In genomic region chr22:17838180-17838865, GRCh38 we compare ENCODE assay signal across 15 cellular contexts.
DNase-seq lines count a peak whose midpoint lies in the region; ATAC-seq and TF ChIP-seq lines count a peak whose summit lies in the region.
"Had no signal": no experiment of that assay in that cellular context is flagged by ENCODE, and none has a peak within 500 bp of the region (broad histone marks: within the 10 kb centered on the region; RNA-seq: fewer than 3 reads in every experiment).

No MANE protein-coding gene starts in this region.

- peaks cover 26% of the 10 kb centered on the region for H3K36me3 ChIP-seq in IMR-90 (ENCODE audit: control insufficient read depth, insufficient read depth, low read length)
- H3K36me3 ChIP-seq in right lobe of liver = no peaks in the 10 kb centered on the region
- H3K36me3 ChIP-seq in thyroid gland = peaks cover 0 to 5% of the 10 kb centered on the region in 2 donors

- no peaks in the 10 kb centered on the region for H4K20me1 ChIP-seq in IMR-90 (ENCODE audit: insufficient read depth, low read length)

- H3K56ac ChIP-seq in IMR-90 (ENCODE audit: extremely low read depth, insufficient read depth, low read length) = no peak overlapping the region

- POLR2A ChIA-PET in IMR-90 (lab: Charles Lee; ENCODE audit: unreplicated experiment) = interaction anchor here (0.6 kb wide), 1 partner anchor 32 kb away, joined by 5 read pairs; no protein-coding TSS in a partner anchor
- POLR2A ChIA-PET in activated CD4-positive, alpha-beta memory T cell treated with anti-CD3 and anti-CD28 coated beads, Interleukin-2, amount 10 ng/mL, durations not matched to agents 7 days and 5 days (lab: Charles Lee) = no interaction called here

- no peak overlapping the region for H3K27ac Mint-ChIP-seq in activated CD4-positive, alpha-beta memory T cell treated with anti-CD3 and anti-CD28 coated beads, Interleukin-2, amount 10 ng/mL, durations not matched to agents 7 days and 5 days
- H3K27ac Mint-ChIP-seq: GM23338 had no signal

- no peak overlapping the region for H3K23ac ChIP-seq in IMR-90 (ENCODE audit: low read depth, low read length)

- in situ Hi-C loops in IMR-90 (cut with MboI; ENCODE audit: low sequenced_read_pairs) = no loop called here

- H3K14ac ChIP-seq in IMR-90 (replicated peaks; ENCODE audit: low read depth, low read length) = no peak overlapping the region

- H3K9me1 ChIP-seq in IMR-90 (ENCODE audit: insufficient read depth, low read length) = no peaks in the 10 kb centered on the region

- ATAC-seq in IMR-90 (ENCODE audit: low read depth) (no peak), right lobe of liver (peak; percentile 27 to 59 (median 33))
- ATAC-seq: HCT116, K562 had no signal

- no peak overlapping the region for H2BK15ac ChIP-seq in IMR-90 (ENCODE audit: low read depth, low read length)

- intact Hi-C loops in IMR-90 (cut with micrococcal nuclease) = no loop called here
- intact Hi-C loops in dorsolateral prefrontal cortex (cut with DNase I) = no loop called here
- intact Hi-C loops in right lobe of liver (cut with DNase I) = loop anchor here in 1 of 2 donors (10.0 kb wide), 1 partner anchor 236 kb away; the partner anchor contains the start of gene PEX26
- intact Hi-C loops in thyroid gland (cut with DNase I) = no loop called here

- TF ChIP-seq CTCF in IMR-90 (conservative IDR thresholded peaks at IDR 0.05; ENCODE audit: low read depth, low read length) (no peak), dorsolateral prefrontal cortex (IDR thresholded peaks at IDR 0.05 in 54 of 56, conservative IDR thresholded peaks at IDR 0.05 in 2 of 56; ENCODE audit: low read depth in 1 of 56, partially characterized antibody in 56 of 56) (no peak), right lobe of liver (IDR thresholded peaks at IDR 0.05) (no peak), thyroid gland (IDR thresholded peaks at IDR 0.05) (no peak)

- H2BK120ac ChIP-seq in IMR-90 (ENCODE audit: low read depth, low read length) = no peak overlapping the region

- H2BK20ac ChIP-seq in IMR-90 (ENCODE audit: low read depth, low read length) = no peak overlapping the region

- H3K4me3 ChIP-seq in IMR-90 (ENCODE audit: insufficient read depth, low read depth, low read length) (no peak overlapping the region), dorsolateral prefrontal cortex (no peak overlapping the region), right lobe of liver (no peak overlapping the region), thyroid gland (replicated peaks in 1 of 3) (no peak overlapping the region)
- H3K4me3 ChIP-seq: GM23338, K562 had no signal

- CTCF ChIA-PET in IMR-90 (lab: Yijun Ruan, JAX) = no interaction called here
- CTCF ChIA-PET in activated CD4-positive, alpha-beta memory T cell treated with anti-CD3 and anti-CD28 coated beads, Interleukin-2, amount 10 ng/mL, durations not matched to agents 7 days and 5 days (lab: Charles Lee) = no interaction called here

- no peak overlapping the region for H4K91ac ChIP-seq in IMR-90 (ENCODE audit: insufficient read depth, low read depth, low read length)

- H3K4me1 ChIP-seq in IMR-90 (ENCODE audit: control insufficient read depth, insufficient read depth, low read length) (no peaks in the 10 kb centered on the region), right lobe of liver (peaks cover 0 to 91% (median 38%) of the 10 kb centered on the region in 4 donors), thyroid gland (peaks cover 35 to 47% of the 10 kb centered on the region in 2 donors)

- no peaks in the 10 kb centered on the region for H3K9me3 Mint-ChIP-seq in activated CD4-positive, alpha-beta memory T cell treated with anti-CD3 and anti-CD28 coated beads, Interleukin-2, amount 10 ng/mL, durations not matched to agents 7 days and 5 days
- H3K9me3 Mint-ChIP-seq: GM23338 had no signal

- no peak overlapping the region for H3K4ac ChIP-seq in IMR-90 (ENCODE audit: low read depth, low read length)

- H3K9ac ChIP-seq in IMR-90 (ENCODE audit: low read depth, low read length) = no peak overlapping the region

- H4K5ac ChIP-seq in IMR-90 (ENCODE audit: low read depth, low read length) = no peak overlapping the region

- no peak overlapping the region for H3K4me2 ChIP-seq in IMR-90 (ENCODE audit: low read depth, low read length)
- H3K4me2 ChIP-seq: GM23338 had no signal

- H3K36me3 Mint-ChIP-seq in activated CD4-positive, alpha-beta memory T cell treated with anti-CD3 and anti-CD28 coated beads, Interleukin-2, amount 10 ng/mL, durations not matched to agents 7 days and 5 days (ENCODE audit: low read depth) = no peaks in the 10 kb centered on the region

- peaks cover 10% of the 10 kb centered on the region for H3K4me1 Mint-ChIP-seq in activated CD4-positive, alpha-beta memory T cell treated with anti-CD3 and anti-CD28 coated beads, Interleukin-2, amount 10 ng/mL, durations not matched to agents 7 days and 5 days

- no peaks in the 10 kb centered on the region for H3K27me3 ChIP-seq in IMR-90 (ENCODE audit: control insufficient read depth, insufficient read depth, low read length)
- no peaks in the 10 kb centered on the region for H3K27me3 ChIP-seq in dorsolateral prefrontal cortex
- no peaks in the 10 kb centered on the region for H3K27me3 ChIP-seq in right lobe of liver
- no peaks in the 10 kb centered on the region for H3K27me3 ChIP-seq in thyroid gland

- BruUV-seq in IMR-90 (replicated peaks; lab: Mats Ljungman, UMichigan) = no TSS peak

- H2AFZ ChIP-seq in IMR-90 (replicated peaks; ENCODE audit: low read length, poor library complexity) = no peak overlapping the region
- H2AFZ ChIP-seq: GM23338 had no signal

- no peak for TF ChIP-seq POLR2A in IMR-90 (IDR thresholded peaks at IDR 0.05; ENCODE audit: low read depth, low read length)
- no peak for TF ChIP-seq POLR2A in right lobe of liver (IDR thresholded peaks at IDR 0.05)
- no peak for TF ChIP-seq POLR2A in thyroid gland (IDR thresholded peaks at IDR 0.05)

- H3K9me3 ChIP-seq in IMR-90 (ENCODE audit: control insufficient read depth, insufficient read depth, low read length) (no peaks in the 10 kb centered on the region), right lobe of liver (no peaks in the 10 kb centered on the region), thyroid gland (no peaks in the 10 kb centered on the region)

- H3K27ac ChIP-seq in IMR-90 (ENCODE audit: insufficient read depth, low read length) (no peak overlapping the region), dorsolateral prefrontal cortex (peak overlapping the region in 37 of 59 donors; percentile 18 to 86 (median 75)), right lobe of liver (peak overlapping the region; percentile 65 to 98 (median 84)), thyroid gland (peak overlapping the region; percentile 95 to 100 (median 99))

- no peak overlapping the region for H3K18ac ChIP-seq in IMR-90 (ENCODE audit: low read depth, low read length)

- TF ChIP-seq RAD21 in IMR-90 (IDR thresholded peaks at IDR 0.05; ENCODE audit: low read length) = no peak

- no peaks in the 10 kb centered on the region for H3K79me1 ChIP-seq in IMR-90 (ENCODE audit: low read depth in 1 of 2, low read length in 2 of 2)

- H2AK5ac ChIP-seq in IMR-90 (ENCODE audit: low read depth, low read length) = no peak overlapping the region

- dilution Hi-C loops in IMR-90 (cut with HindIII; ENCODE audit: low sequenced_read_pairs, unreplicated experiment) = no loop called here

- DNase-seq in IMR-90 (no peak), dorsolateral prefrontal cortex (no peak), right lobe of liver (peak in 1 of 3 donors; percentile 84), thyroid gland (peak in 1 of 2 donors; percentile 14), NCI-H2171 treated with DMSO at 0.1 percent for 48 hours (lab: John Stamatoyannopoulos, UW) (no peak), cerebellum (ENCODE audit: low spot score) (no peak)
- DNase-seq in activated CD4-positive, alpha-beta memory T cell treated with anti-CD3 and anti-CD28 coated beads, Interleukin-2, amount 10 ng/mL, durations not matched to agents 7 days and 5 days = no peak
- DNase-seq: GF-D8; NCI-H1417 treated with DMSO at 0.1 percent for 48 hours; NCI-H1930; NCI-H446; NK-92 treated with Interleukin-12 subunit alpha and Interleukin-12 subunit beta, amount 100 ng/mL, for 24 hours had no signal

- H3K27me3 Mint-ChIP-seq in activated CD4-positive, alpha-beta memory T cell treated with anti-CD3 and anti-CD28 coated beads, Interleukin-2, amount 10 ng/mL, durations not matched to agents 7 days and 5 days = no peaks in the 10 kb centered on the region

- H4K8ac ChIP-seq in IMR-90 (ENCODE audit: low read depth in 2 of 2, low read length in 2 of 2) = no peak overlapping the region

- H3K4me3 Mint-ChIP-seq in activated CD4-positive, alpha-beta memory T cell treated with anti-CD3 and anti-CD28 coated beads, Interleukin-2, amount 10 ng/mL, durations not matched to agents 7 days and 5 days = no peak overlapping the region
- H3K4me3 Mint-ChIP-seq: GM23338 had no signal

- H2AK9ac ChIP-seq in IMR-90 (replicated peaks; ENCODE audit: low read depth, low read length, poor library complexity) = peak overlapping the region; percentile 9

- no peak overlapping the region for H2BK5ac ChIP-seq in IMR-90 (ENCODE audit: low read depth, low read length, poor library complexity, severe bottlenecking)

- WGBS in IMR-90 (ENCODE audit: extremely low coverage in 2 of 2, insufficient read length in 1 of 2), 2 experiments = 94% methylated on average over 3 of the region's 13 CpGs; no CpG with 5 or more reads in 1 of the 2 experiments
- WGBS in right lobe of liver (ENCODE audit: insufficient coverage, low coverage, low lambda C conversion rate, missing lambda C conversion rate) = 41% methylated on average over 6 of the region's 13 CpGs
- 89 to 93% methylated on average over 13 of the region's 13 CpGs for WGBS in thyroid gland, 2 donors

TF ChIP-seq in IMR-90, 13 proteins besides CTCF, POLR2A, EP300 and RAD21 (continues in another document):
- no peak for TF ChIP-seq RFX5 (IDR thresholded peaks at IDR 0.05; ENCODE audit: low read depth, low read length)
- no peak for TF ChIP-seq SMC3 (IDR thresholded peaks at IDR 0.05; ENCODE audit: low read depth, low read length)
- TF ChIP-seq NFE2L2 (IDR thresholded peaks at IDR 0.05; ENCODE audit: low read depth, low read length) = no peak
- no peak for TF ChIP-seq FOS (IDR thresholded peaks at IDR 0.05; ENCODE audit: low read depth, low read length)
- no peak for TF ChIP-seq BHLHE40 (IDR thresholded peaks at IDR 0.05; ENCODE audit: low read depth, low read length)
- TF ChIP-seq CEBPB (IDR thresholded peaks at IDR 0.05; ENCODE audit: low read depth, low read length) = no peak
- no peak for TF ChIP-seq ELK1 (IDR thresholded peaks at IDR 0.05; ENCODE audit: borderline replicate concordance, low read depth, low read length)
- no peak for TF ChIP-seq MAZ (IDR thresholded peaks at IDR 0.05; ENCODE audit: borderline replicate concordance, low read depth, low read length)
